Comparison of ENCODE assay signal across 8 cellular contexts in genomic region chr16:50245417-50246298, GRCh38. TPM values are rescaled to one million over a fixed set of nuclear protein-coding genes. Genes with fewer than 3 reads are reported as not detected.
DNase-seq lines count a peak whose midpoint lies in the region; ATAC-seq, FAIRE-seq and TF ChIP-seq lines count a peak whose summit lies in the region.

No MANE protein-coding gene starts in this region.

- TF ChIP-seq CTCF in GM23338 (conservative IDR thresholded peaks at IDR 0.05; ENCODE audit: low read depth in 2 of 2) (peak in 1 of 2 experiments; percentile 29; a peak in 1 of 4 replicates), endothelial cell of umbilical vein (IDR thresholded peaks at IDR 0.05; ENCODE audit: extremely low read depth in 1 of 2, insufficient read depth in 1 of 2, low read depth in 1 of 2, low read length in 2 of 2) (peak in 1 of 2 donors; percentile 18), mucosa of descending colon (IDR thresholded peaks at IDR 0.05) (no peak)

- H3K4me3 ChIP-seq in GM08714 (ENCODE audit: low read length) (peak overlapping the region; percentile 72; the same call in 1 of the 2 replicates), GM23338 (peak overlapping the region; percentile 80), endothelial cell of umbilical vein (replicated peaks in 1 of 3; ENCODE audit: insufficient read depth in 1 of 3, low read depth in 1 of 3, low read length in 3 of 3) (peak overlapping the region; percentile 46 to 79 (median 64)), mucosa of descending colon (peak overlapping the region; percentile 32)

- H3F3A ChIP-seq in GM23338 (replicated peaks; ENCODE audit: low read depth) = 0 out of 2 replicates have a peak, but pooled peaks cover 11% of the 10 kb centered on the region

- H3K27me3 ChIP-seq in GM23338 (ENCODE audit: insufficient read depth) (peaks cover 18% of the 10 kb centered on the region), endothelial cell of umbilical vein (ENCODE audit: control insufficient read depth in 2 of 2, insufficient read depth in 2 of 2, low read length in 2 of 2) (peaks cover 3% of the 10 kb centered on the region in 2 experiments)

- intact Hi-C loops in endothelial cell of umbilical vein (cut with micrococcal nuclease) = loop anchor here (1.0 to 2.0 kb wide), 4 partner anchors 21 to 420 kb away; partner anchors contain the start of gene ADCY7
- intact Hi-C loops in mucosa of descending colon (cut with DNase I, micrococcal nuclease) = no loop called here

- BruUV-seq in endothelial cell of umbilical vein (replicated peaks; lab: Mats Ljungman, UMichigan) = no TSS peak

- peaks cover 22% of the 10 kb centered on the region for H3K27me3 Mint-ChIP-seq in GM23338 (ENCODE audit: insufficient read depth, low read depth, poor library complexity)
- no peaks in the 10 kb centered on the region for H3K27me3 Mint-ChIP-seq in stimulated activated naive CD8-positive, alpha-beta T cell treated with anti-CD3 and anti-CD28 coated beads, Interleukin-15, Interleukin-2, amounts not matched to agents 100 ng/mL and 50 ng/mL, for 24 hours

- peak overlapping the region; percentile 89 for H3K4me2 ChIP-seq in GM23338
- peak overlapping the region; percentile 69 for H3K4me2 ChIP-seq in endothelial cell of umbilical vein (ENCODE audit: insufficient read depth, low read length)

- no peak for TF ChIP-seq POLR2A in endothelial cell of umbilical vein (IDR thresholded peaks at IDR 0.05; ENCODE audit: low read depth, low read length)

- dilution Hi-C loops in endothelial cell of umbilical vein (cut with MboI; ENCODE audit: extremely low pct_ligation_motif_present, low sequenced_read_pairs) = no loop called here

- H3K36me3 ChIP-seq in GM23338 (ENCODE audit: insufficient read depth) (no peaks in the 10 kb centered on the region), endothelial cell of umbilical vein (ENCODE audit: control insufficient read depth in 2 of 2, extremely low read depth in 1 of 2, insufficient read depth in 2 of 2, low read length in 2 of 2) (no peaks in the 10 kb centered on the region), mucosa of descending colon (ENCODE audit: low read depth) (no peaks in the 10 kb centered on the region)

- peak overlapping the region; percentile 46 for H3K9ac ChIP-seq in endothelial cell of umbilical vein (replicated peaks; ENCODE audit: extremely low read depth, insufficient read depth, low read length)

- H4K20me1 ChIP-seq in GM23338 (replicated peaks; ENCODE audit: insufficient read depth) (no peaks in the 10 kb centered on the region), endothelial cell of umbilical vein (replicated peaks; ENCODE audit: control insufficient read depth, extremely low read depth, insufficient read depth, low read length) (no peaks in the 10 kb centered on the region)

- FAIRE-seq in endothelial cell of umbilical vein (lab: Jason Lieb, UNC) = peak; percentile 70

- ATAC-seq in GM23338 (peak; percentile 17), mucosa of descending colon (peak; percentile 81)

- H3K4me1 Mint-ChIP-seq in GM23338 = peaks cover 26% of the 10 kb centered on the region
- H3K4me1 Mint-ChIP-seq in stimulated activated naive CD8-positive, alpha-beta T cell treated with anti-CD3 and anti-CD28 coated beads, Interleukin-15, Interleukin-2, amounts not matched to agents 100 ng/mL and 50 ng/mL, for 24 hours (ENCODE audit: low read depth) = peaks cover 16% of the 10 kb centered on the region

- H3K9me2 ChIP-seq in GM23338 (ENCODE audit: insufficient read depth) = no peaks in the 10 kb centered on the region

- POLR2A ChIA-PET in endothelial cell of umbilical vein (lab: Charles Lee) = no interaction called here

- H3K9me3 Mint-ChIP-seq in GM23338 = no peaks in the 10 kb centered on the region
- no peaks in the 10 kb centered on the region for H3K9me3 Mint-ChIP-seq in stimulated activated naive CD8-positive, alpha-beta T cell treated with anti-CD3 and anti-CD28 coated beads, Interleukin-15, Interleukin-2, amounts not matched to agents 100 ng/mL and 50 ng/mL, for 24 hours

- H3K9me1 ChIP-seq in endothelial cell of umbilical vein (replicated peaks; ENCODE audit: control insufficient read depth, extremely low read depth, insufficient read depth, low read length) = no peaks in the 10 kb centered on the region

- H3K4me1 ChIP-seq in GM23338 (ENCODE audit: insufficient read depth) = peaks cover 24% of the 10 kb centered on the region
- H3K4me1 ChIP-seq in endothelial cell of umbilical vein (ENCODE audit: control insufficient read depth, extremely low read depth, insufficient read depth, low read length) = peaks cover 9% of the 10 kb centered on the region
- peaks cover 12% of the 10 kb centered on the region for H3K4me1 ChIP-seq in mucosa of descending colon (ENCODE audit: low read depth)

- no peaks in the 10 kb centered on the region for H3K79me2 ChIP-seq in GM23338 (replicated peaks; ENCODE audit: insufficient read depth)
- H3K79me2 ChIP-seq in endothelial cell of umbilical vein (ENCODE audit: control insufficient read depth, insufficient read depth, low read length) = no peaks in the 10 kb centered on the region

- H3K9me3 ChIP-seq in endothelial cell of umbilical vein (replicated peaks; ENCODE audit: control insufficient read depth, insufficient read depth, low read length) = no peaks in the 10 kb centered on the region
- H3K9me3 ChIP-seq in mucosa of descending colon = no peaks in the 10 kb centered on the region

- no peaks in the 10 kb centered on the region; the same call in 2 of the 3 replicates for H3K36me3 Mint-ChIP-seq in GM23338 (ENCODE audit: low read depth)
- no peaks in the 10 kb centered on the region for H3K36me3 Mint-ChIP-seq in stimulated activated naive CD8-positive, alpha-beta T cell treated with anti-CD3 and anti-CD28 coated beads, Interleukin-15, Interleukin-2, amounts not matched to agents 100 ng/mL and 50 ng/mL, for 24 hours (ENCODE audit: low read depth)

- H2AFZ ChIP-seq in GM23338 = peak overlapping the region; percentile 96
- peak overlapping the region; percentile 91 for H2AFZ ChIP-seq in endothelial cell of umbilical vein (ENCODE audit: low read depth, low read length)

- H3K27ac Mint-ChIP-seq in GM23338 = no peak overlapping the region
- peak overlapping the region; percentile 79 for H3K27ac Mint-ChIP-seq in stimulated activated naive CD8-positive, alpha-beta T cell treated with anti-CD3 and anti-CD28 coated beads, Interleukin-15, Interleukin-2, amounts not matched to agents 100 ng/mL and 50 ng/mL, for 24 hours

- H3K4me3 Mint-ChIP-seq in GM23338 = peak overlapping the region; percentile 67
- peak overlapping the region; percentile 79 for H3K4me3 Mint-ChIP-seq in stimulated activated naive CD8-positive, alpha-beta T cell treated with anti-CD3 and anti-CD28 coated beads, Interleukin-15, Interleukin-2, amounts not matched to agents 100 ng/mL and 50 ng/mL, for 24 hours

- CTCF ChIA-PET in endothelial cell of umbilical vein (lab: Charles Lee) = interaction anchor here (0.7 to 2.3 kb wide), 6 partner anchors 9 to 561 kb away, joined by 3 to 14 read pairs (median 7); partner anchors contain the start of gene HEATR3

- H3K27ac ChIP-seq in GM23338 (ENCODE audit: low read depth) (no peak overlapping the region), endothelial cell of umbilical vein (ENCODE audit: insufficient read depth, low read depth, low read length) (no peak overlapping the region)

- DNase-seq in GM23338 (ENCODE audit: low spot score) (peak; percentile 48), M059J (ENCODE audit: low read depth) (peak; percentile 70), endothelial cell of umbilical vein (ENCODE audit: low read depth, low spot score) (peak; percentile 16), mucosa of descending colon (peak; percentile 72 to 82 (median 79)), ecto neural progenitor cell (ENCODE audit: low spot score) (no peak)
- DNase-seq in activated CD4-positive, alpha-beta T cell treated with anti-CD3 and anti-CD28 coated beads, Interleukin-2, amount 50 U/mL, for 48 hours = peak; percentile 61 to 72

TF ChIP-seq in GM23338, 12 proteins besides CTCF, POLR2A, EP300 and RAD21 (continues in another document):
- TF ChIP-seq ZNF114 (CRISPR knock-in tag; IDR thresholded peaks at IDR 0.05) (no peak), ZNF331 (CRISPR knock-in tag; IDR thresholded peaks at IDR 0.05; ENCODE audit: low read depth) (no peak), POLR2AphosphoS5 (IDR thresholded peaks at IDR 0.05; ENCODE audit: low read depth) (no peak)

TF ChIP-seq in endothelial cell of umbilical vein, 7 proteins besides CTCF, POLR2A, EP300 and RAD21:
- TF ChIP-seq JUN (IDR thresholded peaks at IDR 0.05; ENCODE audit: borderline replicate concordance, insufficient read depth, insufficient read length, low read depth) = no peak
- TF ChIP-seq MYC (IDR thresholded peaks at IDR 0.05; ENCODE audit: low read depth, low read length) = no peak
- TF ChIP-seq POLR2AphosphoS5 (IDR thresholded peaks at IDR 0.05; ENCODE audit: insufficient read depth, low read depth, low read length) = no peak
- no peak for TF ChIP-seq EZH2 (IDR thresholded peaks at IDR 0.05; ENCODE audit: borderline replicate concordance, low read depth, low read length, severe bottlenecking)
- no peak for TF ChIP-seq MAX (IDR thresholded peaks at IDR 0.05; ENCODE audit: insufficient read depth, insufficient read length)
- peak; percentile 32 for TF ChIP-seq FOS (IDR thresholded peaks at IDR 0.05; ENCODE audit: borderline replicate concordance, insufficient read depth, low read length)
- TF ChIP-seq GATA2 (IDR thresholded peaks at IDR 0.05; ENCODE audit: insufficient read depth, insufficient read length, low read depth, low read length) = no peak

RNA-seq across cellular contexts. Expression of gene ADCY7, which starts 20.7 kb away (rescaled TPM):
- 10.5 and 10.8 TPM in 2 replicates for total RNA-seq in GM23338 (2014; rRNA removed; shearing (Covaris generic))
- polyA plus RNA-seq in GM23338 (2016; fragmentation: Nextera tagmentation; extraction: Ambion mirVana) (2.4 and 2.5 TPM in 2 replicates), endothelial cell of umbilical vein (3.5 and 3.9 TPM in 2 replicates)
- total RNA-seq in M059J (2014; rRNA removed; shearing (Covaris generic)) = 10.5 and 17.4 TPM in 2 replicates
- total RNA-seq in endothelial cell of umbilical vein (9.3 and 9.7 TPM in 2 replicates), mucosa of descending colon (10 to 100 TPM; 12.4 to 25.0 (median 22.7) TPM)
- polyA plus RNA-seq in endothelial cell of umbilical vein (2011; cell fraction: cytosol; rRNA removed) = 1.7 and 2.3 TPM in 2 replicates
- polyA plus RNA-seq in endothelial cell of umbilical vein (2011; cell fraction: nucleus; rRNA removed) = 6.4 and 8.1 TPM in 2 replicates
- 11.3 and 26.4 TPM in 2 replicates for polyA plus RNA-seq in endothelial cell of umbilical vein (2012)
- 9.0 and 12.6 TPM in 2 replicates for polyA minus RNA-seq in endothelial cell of umbilical vein
- polyA minus RNA-seq in endothelial cell of umbilical vein (2011; cell fraction: cytosol; rRNA and poly(A)+ RNA removed) = 12.3 TPM
- polyA minus RNA-seq in endothelial cell of umbilical vein (2011; cell fraction: nucleus; rRNA and poly(A)+ RNA removed) = 2.9 and 9.4 TPM in 2 replicates
